In the genomic region with DNA sequence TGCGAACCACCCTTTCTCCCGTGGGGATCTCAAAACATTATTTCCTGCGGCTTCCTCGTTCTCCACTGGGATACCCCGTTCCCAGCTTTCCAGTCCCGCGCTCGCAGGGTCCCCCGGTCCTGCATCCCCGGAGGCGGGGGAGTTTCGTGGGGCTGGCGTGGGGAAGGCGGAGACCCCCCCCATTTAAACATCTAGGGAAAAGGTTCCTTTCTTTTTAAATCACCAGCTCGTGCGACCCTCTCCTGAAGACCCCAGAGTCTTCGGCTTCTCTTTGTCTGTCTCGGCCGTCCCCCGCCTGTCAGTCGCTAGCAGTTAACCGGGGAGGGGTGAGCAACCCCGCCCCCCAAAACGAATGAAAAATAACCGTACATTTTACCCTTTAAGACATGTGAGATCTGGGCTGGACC, we compare ENCODE assay signal across 11 cellular contexts. TPM values are rescaled to one million over a fixed set of nuclear protein-coding genes. Genes with fewer than 3 reads are reported as not detected.
DNase-seq lines count a peak whose midpoint lies in the region; ATAC-seq, FAIRE-seq and TF ChIP-seq lines count a peak whose summit lies in the region.
"Had no signal": no experiment of that assay in that cellular context is flagged by ENCODE, and none has a peak within 500 bp of the region (broad histone marks: within the 10 kb centered on the region; RNA-seq: fewer than 3 reads in every experiment).

No MANE protein-coding gene starts in this region.

- no peak for TF ChIP-seq RAD21 in A549 (conservative IDR thresholded peaks at IDR 0.05 in 1 of 2, IDR thresholded peaks at IDR 0.05 in 1 of 2)
- no peak for TF ChIP-seq RAD21 in SK-N-SH (IDR thresholded peaks at IDR 0.05; ENCODE audit: low read length)

- no peaks in the 10 kb centered on the region for H3K9me2 ChIP-seq in SK-N-SH

- H4K20me1 ChIP-seq in SK-N-SH (ENCODE audit: insufficient read depth), result peaks cover 12% of the 10 kb centered on the region; the same call in 1 of the 2 replicates

- H3K4me1 Mint-ChIP-seq in activated T-helper 1 cell treated with anti-CD3 and anti-CD28 coated beads, Interleukin-12 subunit alpha, Interleukin-12 subunit beta, Interleukin-2, Interleukin-4 antibody, amounts not matched to agents 30 ng/mL and 10 ng/mL and 1 ng/mL, durations not matched to agents 14 hours and 24 hours and 36 hours (ENCODE audit: low read depth), result peaks cover 24% of the 10 kb centered on the region
- H3K4me1 Mint-ChIP-seq in immature natural killer cell, result peaks cover 32 to 35% of the 10 kb centered on the region in 2 donors

- TF ChIP-seq CTCF in A549 (IDR thresholded peaks at IDR 0.05) (no peak), GM12875 (IDR thresholded peaks at IDR 0.05; ENCODE audit: borderline replicate concordance, insufficient read depth, low read depth, low read length) (no peak), kidney (IDR thresholded peaks at IDR 0.05; ENCODE audit: borderline replicate concordance, extremely low read depth, insufficient read depth) (no peak), SK-N-SH (IDR thresholded peaks at IDR 0.05) (no peak)

- peaks cover 87% of the 10 kb centered on the region for H3K27me3 ChIP-seq in SK-N-SH (ENCODE audit: insufficient read depth)

- no peaks in the 10 kb centered on the region for H3K79me2 ChIP-seq in SK-N-SH (ENCODE audit: insufficient read depth)

- H3K9ac ChIP-seq in kidney (ENCODE audit: low read length in 2 of 2), result no peak overlapping the region
- H3K9ac ChIP-seq in SK-N-SH, result no peak overlapping the region

- H3K27me3 Mint-ChIP-seq in activated T-helper 1 cell treated with anti-CD3 and anti-CD28 coated beads, Interleukin-12 subunit alpha, Interleukin-12 subunit beta, Interleukin-2, Interleukin-4 antibody, amounts not matched to agents 30 ng/mL and 10 ng/mL and 1 ng/mL, durations not matched to agents 14 hours and 24 hours and 36 hours (ENCODE audit: insufficient read depth), result peaks cover 83% of the 10 kb centered on the region
- peaks cover 43 to 66% (median 50%) of the 10 kb centered on the region in 3 donors for H3K27me3 Mint-ChIP-seq in immature natural killer cell (ENCODE audit: low read depth in 3 of 3)

- peak overlapping the region; percentile 61 for H3K27ac Mint-ChIP-seq in activated T-helper 1 cell treated with anti-CD3 and anti-CD28 coated beads, Interleukin-12 subunit alpha, Interleukin-12 subunit beta, Interleukin-2, Interleukin-4 antibody, amounts not matched to agents 30 ng/mL and 10 ng/mL and 1 ng/mL, durations not matched to agents 14 hours and 24 hours and 36 hours
- no peak overlapping the region for H3K27ac Mint-ChIP-seq in immature natural killer cell

- FAIRE-seq in A549 (lab: Jason Lieb, UNC) (no peak), kidney (lab: Jason Lieb, UNC) (no peak)

- peak overlapping the region; percentile 93 to 97 for H3K27ac ChIP-seq in A549
- no peak overlapping the region for H3K27ac ChIP-seq in kidney (ENCODE audit: low read depth in 2 of 2, low read length in 2 of 2)
- H3K27ac ChIP-seq in SK-N-SH (ENCODE audit: low read depth in 2 of 2, low read length in 1 of 2), result no peak overlapping the region
- H3K27ac ChIP-seq: upper lobe of left lung had no signal

- peaks cover 25% of the 10 kb centered on the region for H3F3A ChIP-seq in SK-N-SH (replicated peaks; ENCODE audit: insufficient read depth)

- 2% methylated on average over 24 of the region's 25 CpGs for WGBS in A549 (ENCODE audit: missing lambda C conversion rate)
- WGBS in SK-N-SH (ENCODE audit: low lambda C conversion rate), result 2% methylated on average over 25 of the region's 25 CpGs

- peak overlapping the region; percentile 67 for H3K4me3 Mint-ChIP-seq in activated T-helper 1 cell treated with anti-CD3 and anti-CD28 coated beads, Interleukin-12 subunit alpha, Interleukin-12 subunit beta, Interleukin-2, Interleukin-4 antibody, amounts not matched to agents 30 ng/mL and 10 ng/mL and 1 ng/mL, durations not matched to agents 14 hours and 24 hours and 36 hours
- H3K4me3 Mint-ChIP-seq in immature natural killer cell, result peak overlapping the region; percentile 59 to 73 (median 66)

- POLR2A ChIA-PET in A549 (lab: Yijun Ruan, JAX) (interaction anchor here (0.7 to 9.1 kb wide), 26 partner anchors 9 to 233 kb away, joined by 3 to 156 read pairs (median 5); partner anchors contain the start of genes ATP5MC1, GIP and SNF8), SK-N-SH (lab: Yijun Ruan, JAX) (no interaction called here)

- H3K4me2 ChIP-seq in A549 (peak overlapping the region; percentile 90), SK-N-SH (no peak overlapping the region)

- peaks cover 3% of the 10 kb centered on the region for H3K36me3 Mint-ChIP-seq in activated T-helper 1 cell treated with anti-CD3 and anti-CD28 coated beads, Interleukin-12 subunit alpha, Interleukin-12 subunit beta, Interleukin-2, Interleukin-4 antibody, amounts not matched to agents 30 ng/mL and 10 ng/mL and 1 ng/mL, durations not matched to agents 14 hours and 24 hours and 36 hours (ENCODE audit: low read depth)
- no peaks in the 10 kb centered on the region for H3K36me3 Mint-ChIP-seq in immature natural killer cell

- TF ChIP-seq POLR2A in A549 (IDR thresholded peaks at IDR 0.05; ENCODE audit: low read length), result no peak; the same call in 1 of the 2 replicates

- CTCF ChIA-PET in A549 (lab: Yijun Ruan, JAX) (interaction anchor here (0.8 to 30.3 kb wide), 18 partner anchors 8 to 231 kb away, joined by 3 to 639 read pairs (median 4); partner anchors contain the start of gene SNF8), SK-N-SH (lab: Yijun Ruan, JAX) (interaction anchor here (1.1 to 5.7 kb wide), 8 partner anchors 8 to 360 kb away, joined by 3 to 35 read pairs (median 4); no protein-coding TSS in a partner anchor)

- H3K9me3 Mint-ChIP-seq in activated T-helper 1 cell treated with anti-CD3 and anti-CD28 coated beads, Interleukin-12 subunit alpha, Interleukin-12 subunit beta, Interleukin-2, Interleukin-4 antibody, amounts not matched to agents 30 ng/mL and 10 ng/mL and 1 ng/mL, durations not matched to agents 14 hours and 24 hours and 36 hours, result no peaks in the 10 kb centered on the region
- H3K9me3 Mint-ChIP-seq in immature natural killer cell, result peaks cover 0 to 3% (median 0%) of the 10 kb centered on the region in 6 donors

- H3K9me3 ChIP-seq in A549, result no peaks in the 10 kb centered on the region
- peaks cover 0 to 2% of the 10 kb centered on the region in 2 donors for H3K9me3 ChIP-seq in kidney (ENCODE audit: control insufficient read depth in 1 of 2, low read length in 2 of 2)
- H3K9me3 ChIP-seq in SK-N-SH, result no peaks in the 10 kb centered on the region
- H3K9me3 ChIP-seq: upper lobe of left lung had no signal

- H3K4me1 ChIP-seq in A549 (peaks cover 37% of the 10 kb centered on the region), kidney (ENCODE audit: control insufficient read depth in 1 of 2, insufficient read depth in 1 of 2, low read depth in 1 of 2, low read length in 2 of 2) (peaks cover 0 to 5% of the 10 kb centered on the region in 2 donors), SK-N-SH (ENCODE audit: control insufficient read depth in 1 of 2, insufficient read depth in 2 of 2, low read depth in 1 of 2, low read length in 1 of 2) (no peaks in the 10 kb centered on the region; a peak in 1 of 4 replicates)

- TF ChIP-seq EP300 in A549 (IDR thresholded peaks at IDR 0.05), result no peak
- TF ChIP-seq EP300 in SK-N-SH (IDR thresholded peaks at IDR 0.05; ENCODE audit: borderline replicate concordance in 1 of 2, low read depth in 1 of 2, low read length in 1 of 2), result no peak

- H3K36me3 ChIP-seq in kidney (ENCODE audit: control insufficient read depth in 1 of 2, insufficient read depth in 2 of 2, low read length in 2 of 2) (no peaks in the 10 kb centered on the region), SK-N-SH (replicated peaks in 1 of 2; ENCODE audit: control insufficient read depth in 1 of 2, insufficient read depth in 2 of 2, low read length in 1 of 2) (no peaks in the 10 kb centered on the region)
- H3K36me3 ChIP-seq: upper lobe of left lung had no signal

- DNase-seq in A549 (ENCODE audit: low read depth in 1 of 2, low spot score in 1 of 2) (no peak), immature natural killer cell (no peak), kidney (no peak), SK-N-SH (no peak), islet precursor cell (no peak)
- DNase-seq in activated T-helper 1 cell treated with anti-CD3 and anti-CD28 coated beads, Interleukin-12 subunit alpha, Interleukin-12 subunit beta, Interleukin-2, Interleukin-4 antibody, amounts not matched to agents 30 ng/mL and 10 ng/mL and 1 ng/mL, durations not matched to agents 14 hours and 24 hours and 36 hours (ENCODE audit: low spot score), result no peak
- DNase-seq: DND-41, NCI-H1436 had no signal

- H3K4me3 ChIP-seq in A549 (peak overlapping the region; percentile 60), GM12875 (ENCODE audit: low read depth, low read length) (peak overlapping the region; percentile 60), kidney (ENCODE audit: low read length in 2 of 2) (no peak overlapping the region), SK-N-SH (ENCODE audit: low read depth in 2 of 2, low read length in 1 of 2) (no peak overlapping the region)

- intact Hi-C loops in activated T-helper 1 cell treated with anti-CD3 and anti-CD28 coated beads, Interleukin-12 subunit alpha, Interleukin-12 subunit beta, Interleukin-2, Interleukin-4 antibody, amounts not matched to agents 30 ng/mL and 10 ng/mL and 1 ng/mL, durations not matched to agents 14 hours and 24 hours and 36 hours (cut with micrococcal nuclease), result loop anchor here (2.0 to 10.0 kb wide), 5 partner anchors 244 to 968 kb away; partner anchors contain the start of genes DLX4, HOXB7 and NGFR
- intact Hi-C loops in kidney (cut with DNase I), result no loop called here

- H2AFZ ChIP-seq in SK-N-SH (ENCODE audit: low read depth), result no peak overlapping the region

- ATAC-seq in A549 (peak in 1 of 2 experiments; percentile 45; a peak in 1 of 6 replicates), GM18909 (IDR thresholded peaks at IDR 0.05; ENCODE audit: poor library complexity, unreplicated experiment) (no peak)

RNA-seq across cellular contexts. Expression of gene IGF2BP1, which starts 0.5 kb away (rescaled TPM):
- polyA plus RNA-seq in A549 (2011; rRNA removed), result 26.2 and 30.1 TPM in 2 replicates
- 31.0 and 37.6 TPM in 2 replicates for polyA plus RNA-seq in A549 (2012; cell fraction: cytosol; rRNA removed)
- polyA plus RNA-seq in A549 (2012; cell fraction: nucleus; rRNA removed), result 47.7 and 67.8 TPM in 2 replicates
- 38.0 to 42.3 TPM (median 40.3 TPM) in 3 replicates for polyA plus RNA-seq in A549 (2017; fragmentation: RNase III; extraction: RNeasy Plus Mini Kit Qiagen cat#74134 plus additional on column Dnase treatment)
- polyA minus RNA-seq in A549 (2011; rRNA and poly(A)+ RNA removed), result 56.3 and 83.5 TPM in 2 replicates
- not detected in 2 replicates for total RNA-seq in activated T-helper 1 cell treated with anti-CD3 and anti-CD28 coated beads, Interleukin-12 subunit alpha, Interleukin-12 subunit beta, Interleukin-2, Interleukin-4 antibody, amounts not matched to agents 30 ng/mL and 10 ng/mL and 1 ng/mL, durations not matched to agents 14 hours and 24 hours and 36 hours
- not detected for polyA plus RNA-seq in immature natural killer cell
- total RNA-seq in kidney, result 1.3 TPM
- polyA plus RNA-seq in kidney (ENCODE audit: insufficient read depth, low read depth, low replicate concordance), result 1.5 TPM
- 0.02 and 0.05 TPM in 2 replicates for polyA plus RNA-seq in SK-N-SH (2012; rRNA removed)
- 0.07 and 0.10 TPM in 2 replicates for polyA plus RNA-seq in SK-N-SH (2012; cell fraction: cytosol; rRNA removed)
- 0.01 and 0.21 TPM in 2 replicates for polyA plus RNA-seq in SK-N-SH (2012; cell fraction: nucleus; rRNA removed)

RNA-seq across cellular contexts. Expression of gene GIP, which starts 28.3 kb away (rescaled TPM):
- polyA plus RNA-seq in A549 (2011; rRNA removed), result 6.1 and 6.3 TPM in 2 replicates
- polyA plus RNA-seq in A549 (2012; cell fraction: cytosol; rRNA removed), result 2.6 TPM in 2 replicates
- polyA plus RNA-seq in A549 (2012; cell fraction: nucleus; rRNA removed), result 0.31 and 0.61 TPM in 2 replicates
- 3.5 to 5.2 TPM (median 5.2 TPM) in 3 replicates for polyA plus RNA-seq in A549 (2017; fragmentation: RNase III; extraction: RNeasy Plus Mini Kit Qiagen cat#74134 plus additional on column Dnase treatment)
- 3.6 and 6.1 TPM in 2 replicates for polyA minus RNA-seq in A549 (2011; rRNA and poly(A)+ RNA removed)
- not detected in 2 replicates for total RNA-seq in activated T-helper 1 cell treated with anti-CD3 and anti-CD28 coated beads, Interleukin-12 subunit alpha, Interleukin-12 subunit beta, Interleukin-2, Interleukin-4 antibody, amounts not matched to agents 30 ng/mL and 10 ng/mL and 1 ng/mL, durations not matched to agents 14 hours and 24 hours and 36 hours
- not detected for polyA plus RNA-seq in immature natural killer cell
- total RNA-seq in kidney, result not detected
- polyA plus RNA-seq in kidney (ENCODE audit: insufficient read depth, low read depth, low replicate concordance), result not detected
- polyA plus RNA-seq in SK-N-SH (2012; rRNA removed), result 0.29 and 0.64 TPM in 2 replicates
- polyA plus RNA-seq in SK-N-SH (2012; cell fraction: cytosol; rRNA removed), result 0.34 and 0.58 TPM in 2 replicates
- 0.19 TPM in 1 of 2 replicates, not detected in the other for polyA plus RNA-seq in SK-N-SH (2012; cell fraction: nucleus; rRNA removed)
- total RNA-seq: upper lobe of left lung had no signal

RNA-seq across cellular contexts. Expression of gene SNF8, which starts 52.1 kb away (rescaled TPM):
- polyA plus RNA-seq in A549 (2011; rRNA removed) (187 and 209 TPM in 2 replicates), A549 (2017; fragmentation: RNase III; extraction: RNeasy Plus Mini Kit Qiagen cat#74134 plus additional on column Dnase treatment) (298 to 323 TPM (median 320 TPM) in 3 replicates), immature natural killer cell (100 to 1,000 TPM; 143 to 170 (median 148) TPM), kidney (ENCODE audit: insufficient read depth, low read depth, low replicate concordance) (203 TPM), SK-N-SH (2012; rRNA removed) (329 and 358 TPM in 2 replicates)
- 368 and 375 TPM in 2 replicates for polyA plus RNA-seq in A549 (2012; cell fraction: cytosol; rRNA removed)
- polyA plus RNA-seq in A549 (2012; cell fraction: nucleus; rRNA removed), result 159 and 183 TPM in 2 replicates
- 162 TPM in 2 replicates for polyA minus RNA-seq in A549 (2011; rRNA and poly(A)+ RNA removed)
- 148 and 163 TPM in 2 replicates for total RNA-seq in activated T-helper 1 cell treated with anti-CD3 and anti-CD28 coated beads, Interleukin-12 subunit alpha, Interleukin-12 subunit beta, Interleukin-2, Interleukin-4 antibody, amounts not matched to agents 30 ng/mL and 10 ng/mL and 1 ng/mL, durations not matched to agents 14 hours and 24 hours and 36 hours
- total RNA-seq in kidney, result 110 TPM
- 283 and 343 TPM in 2 replicates for polyA plus RNA-seq in SK-N-SH (2012; cell fraction: cytosol; rRNA removed)
- 185 and 191 TPM in 2 replicates for polyA plus RNA-seq in SK-N-SH (2012; cell fraction: nucleus; rRNA removed)

Comparison
In these comparisons a context has a peak if more than half of its experiments do, and no peak if none do; other contexts are left out.
1. H3K27ac ChIP-seq: peak in A549 (2 of 2); none in kidney (0 of 2) and SK-N-SH (0 of 2).
2. H3K4me3 ChIP-seq: peak in A549 (single experiment) and GM12875 (single experiment); none in kidney (0 of 2) and SK-N-SH (0 of 2).
3. RNA of gene IGF2BP1, which starts 0.5 kb away (polyA plus RNA-seq): 26.2 to 67.8 TPM in A549; 1.5 TPM in kidney (single experiment), 0.01 to 0.21 TPM in SK-N-SH and not detected in immature natural killer cell; every median in the first group is over 10 times any median in the second.
4. Of the 12 proteins assayed by ChIP-seq in both A549 and SK-N-SH: peak only in A549: CHD2; only in SK-N-SH: none; in both: none; in neither: 11.